In the genomic region with DNA sequence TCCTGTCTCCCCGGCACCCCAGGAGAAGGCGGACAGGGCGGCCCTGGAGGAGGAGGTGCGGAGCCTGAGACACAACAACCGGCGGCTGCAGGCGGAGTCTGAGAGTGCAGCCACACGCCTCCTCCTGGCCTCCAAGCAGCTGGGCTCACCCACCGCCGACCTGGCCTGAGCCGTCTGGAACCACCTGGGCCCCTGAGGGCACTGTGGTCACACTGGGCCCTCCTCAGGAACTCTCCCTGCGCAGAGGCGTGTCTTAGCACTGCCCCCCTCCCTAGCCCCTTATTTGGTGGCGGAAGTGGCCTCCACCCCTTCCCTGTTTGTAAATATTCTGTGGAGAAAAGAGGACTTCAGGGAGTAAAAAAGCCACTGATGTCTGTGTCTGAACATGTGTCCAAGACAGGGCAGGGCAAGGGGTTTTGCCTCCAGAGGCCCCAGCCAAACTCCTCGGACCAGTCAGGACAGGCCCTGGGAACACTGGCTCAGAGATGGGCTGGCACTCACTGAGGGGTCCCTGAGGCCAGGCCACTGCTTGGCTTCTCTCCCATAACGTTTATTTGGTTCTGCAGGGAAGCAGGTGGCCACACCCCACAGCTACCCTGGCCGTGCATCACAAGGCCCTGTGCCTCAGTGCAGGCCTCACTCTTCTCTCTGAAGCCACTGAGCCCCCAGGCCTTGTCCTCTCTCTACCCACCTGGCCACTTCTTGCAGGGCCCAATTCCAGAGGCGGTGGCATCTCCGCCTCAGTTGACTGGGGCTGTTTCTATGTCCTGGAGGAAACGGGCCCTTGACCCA, we compare ENCODE assay signal across 10 cellular contexts. TPM values are rescaled to one million over a fixed set of nuclear protein-coding genes. Genes with fewer than 3 reads are reported as not detected.
DNase-seq lines count a peak whose midpoint lies in the region; ATAC-seq and TF ChIP-seq lines count a peak whose summit lies in the region.
"Had no signal": no experiment of that assay in that cellular context is flagged by ENCODE, and none has a peak within 500 bp of the region (broad histone marks: within the 10 kb centered on the region; RNA-seq: fewer than 3 reads in every experiment).

No MANE protein-coding gene starts in this region.

- peak overlapping the region; percentile 98 for H3K27ac ChIP-seq in colonic mucosa
- peak overlapping the region; percentile 97 for H3K27ac ChIP-seq in vagina
- H3K27ac ChIP-seq in OCI-LY7 (ENCODE audit: low read depth, low read length, poor library complexity, severe bottlenecking): no peak overlapping the region

- POLR2A ChIA-PET in OCI-LY7 (lab: Charles Lee): no interaction called here

- no peaks in the 10 kb centered on the region for H3K79me2 ChIP-seq in OCI-LY7 (ENCODE audit: insufficient read depth, low read depth, low read length)

- intact Hi-C loops in colonic mucosa (cut with DNase I): no loop called here
- intact Hi-C loops in vagina (cut with DNase I): no loop called here
- intact Hi-C loops in OCI-LY7 (cut with micrococcal nuclease; ENCODE audit: unreplicated experiment): no loop called here

- H3K4me3 ChIP-seq in colonic mucosa (no peak overlapping the region), vagina (no peak overlapping the region), OCI-LY7 (ENCODE audit: low read depth, low read length, poor library complexity, severe bottlenecking) (no peak overlapping the region)

- no peaks in the 10 kb centered on the region for H4K20me1 ChIP-seq in OCI-LY7 (ENCODE audit: insufficient read depth, low read length)

- H3K9me2 ChIP-seq in OCI-LY7 (ENCODE audit: insufficient read depth, low read length): no peaks in the 10 kb centered on the region

- H3K36me3 ChIP-seq in colonic mucosa: no peaks in the 10 kb centered on the region
- peaks cover 0 to 26% of the 10 kb centered on the region in 2 donors for H3K36me3 ChIP-seq in vagina
- peaks cover 82% of the 10 kb centered on the region for H3K36me3 ChIP-seq in OCI-LY7 (ENCODE audit: insufficient read depth, low read length)

- no peak overlapping the region for H3K4me2 ChIP-seq in OCI-LY7 (ENCODE audit: low read length)

- CTCF ChIA-PET in OCI-LY7 (lab: Charles Lee; ENCODE audit: unreplicated experiment): no interaction called here

- DNase-seq in stimulated activated naive CD8-positive, alpha-beta T cell treated with anti-CD3 and anti-CD28 coated beads, Interleukin-15, Interleukin-2, amounts not matched to agents 100 U/mL and 50 U/mL, for 24 hours: no peak
- DNase-seq in colonic mucosa (peak; percentile 22), vagina (ENCODE audit: extremely low spot score in 2 of 2) (no peak), NCI-H2196 (lab: John Stamatoyannopoulos, UW; ENCODE audit: unreplicated experiment) (no peak), OCI-LY7 (ENCODE audit: low spot score) (no peak)
- DNase-seq: GOT3, SHP77 treated with DMSO at 0.1 percent for 48 hours had no signal

- H3K9me3 ChIP-seq in colonic mucosa (no peaks in the 10 kb centered on the region), vagina (no peaks in the 10 kb centered on the region), OCI-LY7 (ENCODE audit: low read length) (no peaks in the 10 kb centered on the region)

- BruUV-seq in OCI-LY7 (replicated peaks; lab: Mats Ljungman, UMichigan): no TSS peak

- H2AFZ ChIP-seq in OCI-LY7 (ENCODE audit: low read length): no peak overlapping the region

- peak overlapping the region; percentile 90 for H3K27ac Mint-ChIP-seq in stimulated activated naive CD8-positive, alpha-beta T cell treated with anti-CD3 and anti-CD28 coated beads, Interleukin-15, Interleukin-2, amounts not matched to agents 100 ng/mL and 50 ng/mL, for 24 hours
- H3K27ac Mint-ChIP-seq in nephron: peak overlapping the region; percentile 62 to 99 (median 95)

- H3K4me3 Mint-ChIP-seq in stimulated activated naive CD8-positive, alpha-beta T cell treated with anti-CD3 and anti-CD28 coated beads, Interleukin-15, Interleukin-2, amounts not matched to agents 100 ng/mL and 50 ng/mL, for 24 hours: no peak overlapping the region
- H3K4me3 Mint-ChIP-seq in nephron: peak overlapping the region in 1 of 3 experiments; percentile 83

- H3K4me1 ChIP-seq in colonic mucosa: peaks cover 21% of the 10 kb centered on the region
- H3K4me1 ChIP-seq in vagina: peaks cover 53% of the 10 kb centered on the region
- peaks cover 18% of the 10 kb centered on the region for H3K4me1 ChIP-seq in OCI-LY7 (ENCODE audit: insufficient read depth, low read length, poor library complexity, severe bottlenecking)

- no peaks in the 10 kb centered on the region for H3K27me3 Mint-ChIP-seq in stimulated activated naive CD8-positive, alpha-beta T cell treated with anti-CD3 and anti-CD28 coated beads, Interleukin-15, Interleukin-2, amounts not matched to agents 100 ng/mL and 50 ng/mL, for 24 hours
- peaks cover 4% of the 10 kb centered on the region for H3K27me3 Mint-ChIP-seq in nephron (ENCODE audit: low read depth)

- H3K9me3 Mint-ChIP-seq in stimulated activated naive CD8-positive, alpha-beta T cell treated with anti-CD3 and anti-CD28 coated beads, Interleukin-15, Interleukin-2, amounts not matched to agents 100 ng/mL and 50 ng/mL, for 24 hours: no peaks in the 10 kb centered on the region
- no peaks in the 10 kb centered on the region for H3K9me3 Mint-ChIP-seq in nephron

- H3K27me3 ChIP-seq in colonic mucosa: no peaks in the 10 kb centered on the region
- no peaks in the 10 kb centered on the region for H3K27me3 ChIP-seq in vagina

- no peak for TF ChIP-seq CTCF in colonic mucosa (IDR thresholded peaks at IDR 0.05)
- TF ChIP-seq CTCF in nephron (IDR thresholded peaks at IDR 0.05; ENCODE audit: unreplicated experiment in 3 of 3): no peak
- no peak for TF ChIP-seq CTCF in vagina (IDR thresholded peaks at IDR 0.05)
- TF ChIP-seq CTCF in OCI-LY7 (conservative IDR thresholded peaks at IDR 0.05; ENCODE audit: low read length): no peak

- peaks cover 36% of the 10 kb centered on the region for H3K4me1 Mint-ChIP-seq in stimulated activated naive CD8-positive, alpha-beta T cell treated with anti-CD3 and anti-CD28 coated beads, Interleukin-15, Interleukin-2, amounts not matched to agents 100 ng/mL and 50 ng/mL, for 24 hours (ENCODE audit: low read depth)
- peaks cover 34% of the 10 kb centered on the region for H3K4me1 Mint-ChIP-seq in nephron

- H3K9ac ChIP-seq in colonic mucosa (ENCODE audit: low read depth in 2 of 2, low read length in 2 of 2): peak overlapping the region in 1 of 2 donors; percentile 75

- no peak for ATAC-seq in stimulated activated naive CD8-positive, alpha-beta T cell treated with anti-CD3 and anti-CD28 coated beads, Interleukin-15, Interleukin-2, amounts not matched to agents 100 U/mL and 50 U/mL, for 24 hours
- ATAC-seq in HG03159 (IDR thresholded peaks at IDR 0.05; ENCODE audit: unreplicated experiment): no peak

- no peak for TF ChIP-seq POLR2A in vagina (IDR thresholded peaks at IDR 0.05)

- H3K36me3 Mint-ChIP-seq in stimulated activated naive CD8-positive, alpha-beta T cell treated with anti-CD3 and anti-CD28 coated beads, Interleukin-15, Interleukin-2, amounts not matched to agents 100 ng/mL and 50 ng/mL, for 24 hours (ENCODE audit: low read depth): peaks cover 46% of the 10 kb centered on the region
- peaks cover 20% of the 10 kb centered on the region for H3K36me3 Mint-ChIP-seq in nephron (ENCODE audit: low read depth)

RNA-seq across cellular contexts. Expression of a gene that starts 12.0 kb away (rescaled TPM):
- total RNA-seq in colonic mucosa (10 to 100 TPM; 58.7 to 68.3 TPM), vagina (59.2 TPM), OCI-LY7 (2022) (78.9 and 82.5 TPM in 2 replicates)
- total RNA-seq in OCI-LY7 (2014; rRNA removed; shearing (Covaris generic)): 40.4 and 48.0 TPM in 2 replicates

RNA-seq across cellular contexts. Expression of a gene that starts 12.8 kb away (rescaled TPM):
- total RNA-seq in colonic mucosa (10 to 100 TPM; 21.0 to 33.0 TPM), vagina (63.3 TPM), OCI-LY7 (2022) (156 and 160 TPM in 2 replicates)
- total RNA-seq in OCI-LY7 (2014; rRNA removed; shearing (Covaris generic)): 57.6 and 95.4 TPM in 2 replicates

RNA-seq across cellular contexts. Expression of a gene that starts 35.2 kb away (rescaled TPM):
- total RNA-seq in colonic mucosa: 10 to 100 TPM; 41.5 to 72.4 TPM
- total RNA-seq in vagina: 24.8 TPM
- 29.9 and 36.2 TPM in 2 replicates for total RNA-seq in OCI-LY7 (2014; rRNA removed; shearing (Covaris generic))
- total RNA-seq in OCI-LY7 (2022): 66.7 and 70.7 TPM in 2 replicates

RNA-seq across cellular contexts. Expression of a gene that starts 36.7 kb away (rescaled TPM):
- total RNA-seq in colonic mucosa (100 to 1,000 TPM in 1 of 2 donors, 10 to 100 TPM in 1; 92.7 to 102 TPM), vagina (38.1 TPM), OCI-LY7 (2022) (50.6 and 53.2 TPM in 2 replicates)
- 32.0 and 33.4 TPM in 2 replicates for total RNA-seq in OCI-LY7 (2014; rRNA removed; shearing (Covaris generic))

RNA-seq across cellular contexts. Expression of a gene that starts 55.1 kb away (rescaled TPM):
- total RNA-seq in colonic mucosa (under 1 TPM; 0.40 to 0.69 TPM), vagina (12.0 TPM), OCI-LY7 (2022) (0.68 and 1.6 TPM in 2 replicates)
- 1.4 TPM in 1 of 2 replicates, not detected in the other for total RNA-seq in OCI-LY7 (2014; rRNA removed; shearing (Covaris generic))
